In genomic region chr9:129412814-129413536, GRCh38 we compare ENCODE assay signal across 1 cellular context.
TF ChIP-seq lines count a peak whose summit lies in the region.

No MANE protein-coding gene starts in this region.

TF ChIP-seq in WTC11, 78 proteins besides CTCF, POLR2A, EP300 and RAD21 (continued from another document):
- no peak for TF ChIP-seq IRF1 (CRISPR knock-in tag; IDR thresholded peaks at IDR 0.05)
- no peak for TF ChIP-seq TP53 (CRISPR knock-in tag; IDR thresholded peaks at IDR 0.05)
- TF ChIP-seq SMAD3 (CRISPR knock-in tag; IDR thresholded peaks at IDR 0.05; ENCODE audit: borderline replicate concordance), result no peak
- TF ChIP-seq ELF4 (CRISPR knock-in tag; IDR thresholded peaks at IDR 0.05; ENCODE audit: low read depth), result no peak
- no peak for TF ChIP-seq MLX (CRISPR knock-in tag; IDR thresholded peaks at IDR 0.05)
- TF ChIP-seq NR2C2 (CRISPR knock-in tag; IDR thresholded peaks at IDR 0.05), result no peak
- no peak for TF ChIP-seq JUN (CRISPR knock-in tag; IDR thresholded peaks at IDR 0.05)
- no peak for TF ChIP-seq NFATC4 (CRISPR knock-in tag; IDR thresholded peaks at IDR 0.05)
- TF ChIP-seq OVOL2 (CRISPR knock-in tag; IDR thresholded peaks at IDR 0.05; ENCODE audit: borderline replicate concordance), result no peak
